ENCODE assay signal across 8 cellular contexts in the genomic region with DNA sequence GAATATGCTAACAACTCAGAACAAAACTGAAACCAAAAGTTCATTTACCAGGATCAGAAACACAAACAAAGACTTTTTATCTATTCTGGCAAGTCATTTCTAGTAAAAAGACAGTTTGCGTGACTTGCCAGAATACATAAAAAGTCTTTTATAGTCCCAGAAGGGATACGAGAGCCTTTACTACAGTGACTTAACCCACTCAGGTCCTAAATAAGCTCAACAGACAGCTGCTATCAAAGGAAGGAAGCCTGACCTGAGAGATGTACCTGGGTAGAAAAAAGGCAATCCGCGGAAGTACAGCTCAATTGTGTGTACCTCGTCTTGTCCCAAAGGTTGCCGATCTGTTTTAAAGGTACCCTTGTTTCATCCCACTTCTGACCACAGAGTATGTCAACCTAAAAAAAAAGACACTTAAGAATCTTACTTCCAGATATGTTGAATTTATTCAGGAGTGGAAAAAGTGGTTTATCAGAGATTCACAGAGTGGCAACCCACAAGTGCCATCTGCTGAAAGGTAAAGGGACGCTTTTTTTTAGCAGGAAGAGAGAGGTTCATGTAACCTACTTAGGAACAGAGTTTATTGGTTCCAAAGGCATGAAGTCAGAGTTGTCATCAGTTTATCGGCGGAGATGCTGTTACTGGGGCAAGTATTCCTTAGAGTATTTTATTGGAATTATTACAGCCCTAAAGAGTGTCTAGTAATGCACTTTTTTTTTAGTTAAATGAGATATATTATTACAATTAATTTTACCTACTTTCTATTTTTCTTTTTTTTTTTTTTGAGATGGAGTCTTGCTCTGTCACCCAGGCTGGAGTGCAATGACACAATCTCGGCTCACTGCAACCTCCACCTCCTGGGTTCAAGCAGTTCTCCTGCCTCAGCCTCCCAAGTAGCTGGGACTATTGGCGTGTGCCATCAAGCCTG.
DNase-seq lines count a peak whose midpoint lies in the region; ATAC-seq, FAIRE-seq and TF ChIP-seq lines count a peak whose summit lies in the region.

No MANE protein-coding gene starts in this region.

- SMC1A ChIA-PET in GM12878 (lab: Charles Lee; ENCODE audit: uncharacterized antibody, unreplicated experiment) = interaction anchor here (1.1 kb wide), 1 partner anchor 23 kb away, joined by 5 read pairs; no protein-coding TSS in a partner anchor

- H3K9me3 ChIP-seq in GM12878 (replicated peaks; ENCODE audit: control insufficient read depth, insufficient read depth, low read length) (no peaks in the 10 kb centered on the region), gastrocnemius medialis (no peaks in the 10 kb centered on the region)

- TF ChIP-seq CTCF in GM12878 (IDR thresholded peaks at IDR 0.05 in 2 of 3, conservative IDR thresholded peaks at IDR 0.05 in 1 of 3; ENCODE audit: control insufficient read depth in 2 of 3, extremely low read depth in 1 of 3, insufficient read depth in 1 of 3, low read depth in 3 of 3, low read length in 3 of 3) = no peak
- no peak for TF ChIP-seq CTCF in gastrocnemius medialis (IDR thresholded peaks at IDR 0.05 in 4 of 5, conservative IDR thresholded peaks at IDR 0.05 in 1 of 5)

- no peaks in the 10 kb centered on the region for H3K79me2 ChIP-seq in GM12878 (ENCODE audit: control insufficient read depth, insufficient read depth, low read length)

- no peaks in the 10 kb centered on the region for H4K20me1 ChIP-seq in GM12878 (ENCODE audit: control insufficient read depth, insufficient read depth)

- RAD21 ChIA-PET in GM12878 (lab: Charles Lee; ENCODE audit: unreplicated experiment) = interaction anchor here (1.0 to 1.2 kb wide), 2 partner anchors 9 to 11 kb away, joined by 3 to 7 read pairs; no protein-coding TSS in a partner anchor

- 51% methylated on average over 11 of the region's 11 CpGs for WGBS in GM12878 (ENCODE audit: insufficient coverage, insufficient replicate concordance, low lambda C conversion rate, missing lambda C conversion rate)

- H3K4me3 ChIP-seq in GM12878 (no peak overlapping the region; the same call in 1 of the 2 replicates), gastrocnemius medialis (peak overlapping the region in 3 of 4 donors; percentile 13 to 27 (median 24))

- peak; percentile 51 for DNase-seq in GM12878 (ENCODE audit: low read depth, low spot score)
- DNase-seq in gastrocnemius medialis = no peak
- no peak for DNase-seq in 8988T
- no peak for DNase-seq in NCI-H2029 (lab: John Stamatoyannopoulos, UW)
- no peak for DNase-seq in NCI-H774 (lab: John Stamatoyannopoulos, UW)

- H3K36me3 ChIP-seq in GM12878 (ENCODE audit: control insufficient read depth in 2 of 2, insufficient read depth in 2 of 2, low read length in 1 of 2) = no peaks in the 10 kb centered on the region
- no peaks in the 10 kb centered on the region for H3K36me3 ChIP-seq in gastrocnemius medialis

- POLR2A ChIA-PET in GM12878 (lab: Charles Lee) = no interaction called here

- peak; percentile 66 for ATAC-seq in GM19035 (IDR thresholded peaks at IDR 0.05; ENCODE audit: unreplicated experiment)
- peak; percentile 53 for ATAC-seq in HG02973 (IDR thresholded peaks at IDR 0.05; ENCODE audit: unreplicated experiment)
- ATAC-seq in GM12878 = peak; percentile 74
- no peak for ATAC-seq in gastrocnemius medialis
- no peak for ATAC-seq in HG02981 (IDR thresholded peaks at IDR 0.05; ENCODE audit: unreplicated experiment)

- BruUV-seq in GM12878 (replicated peaks; lab: Mats Ljungman, UMichigan) = TSS peak; percentile 91

- FAIRE-seq in GM12878 (lab: Jason Lieb, UNC) = no peak

- H2AFZ ChIP-seq in GM12878 (ENCODE audit: control insufficient read depth, low read depth, low read length) = peak overlapping the region; percentile 88

- H3K27me3 ChIP-seq in GM12878 (replicated peaks in 1 of 2; ENCODE audit: control insufficient read depth in 2 of 2, insufficient read depth in 2 of 2, low read length in 1 of 2) (no peaks in the 10 kb centered on the region), gastrocnemius medialis (no peaks in the 10 kb centered on the region)

- CTCF ChIA-PET in GM12878 (lab: Yijun Ruan, JAX) = interaction anchor here (0.9 to 1.3 kb wide), 2 partner anchors 10 to 27 kb away, joined by 3 to 5 read pairs; no protein-coding TSS in a partner anchor

- peak; percentile 81 to 86; a peak in 2 of 4 replicates for TF ChIP-seq EP300 in GM12878 (IDR thresholded peaks at IDR 0.05; ENCODE audit: borderline replicate concordance in 1 of 2, control insufficient read depth in 1 of 2, low read depth in 2 of 2, low read length in 2 of 2)

- intact Hi-C loops in GM12878 (cut with micrococcal nuclease; ENCODE audit: unreplicated experiment) (no loop called here), gastrocnemius medialis (cut with DNase I; ENCODE audit: low total_unique reads) (no loop called here)

- TF ChIP-seq RAD21 in GM12878 (IDR thresholded peaks at IDR 0.05; ENCODE audit: insufficient read depth, low read depth, low read length) = no peak

- peak overlapping the region; percentile 66 for H3K27ac ChIP-seq in GM12878 (ENCODE audit: control insufficient read depth, insufficient read depth)
- peak overlapping the region in 1 of 4 donors; percentile 25 for H3K27ac ChIP-seq in gastrocnemius medialis

- peak overlapping the region; percentile 50; the same call in 1 of the 2 replicates for H3K9ac ChIP-seq in GM12878 (ENCODE audit: control insufficient read depth, insufficient read depth, low read length)

- peak overlapping the region; percentile 85 for H3K4me2 ChIP-seq in GM12878 (ENCODE audit: control insufficient read depth, insufficient read depth)

- in situ Hi-C loops in GM12878 (cut with MboI) (no loop called here), gastrocnemius medialis (cut with MboI; ENCODE audit: low sequenced_read_pairs in 4 of 4) (no loop called here)

- H3K4me1 ChIP-seq in GM12878 (ENCODE audit: control insufficient read depth, insufficient read depth, low read length) (peaks cover 16% of the 10 kb centered on the region), gastrocnemius medialis (no peaks in the 10 kb centered on the region)

- TF ChIP-seq POLR2A in GM12878 (IDR thresholded peaks at IDR 0.05; ENCODE audit: low read depth, low read length) (no peak), gastrocnemius medialis (IDR thresholded peaks at IDR 0.05) (no peak)

TF ChIP-seq in GM12878, 131 proteins besides CTCF, POLR2A, EP300 and RAD21 (continues in another document):
- TF ChIP-seq SMC3 (IDR thresholded peaks at IDR 0.05; ENCODE audit: borderline replicate concordance, low read length) (no peak), SMAD5 (IDR thresholded peaks at IDR 0.05; ENCODE audit: low read depth) (no peak), KLF5 (IDR thresholded peaks at IDR 0.05; ENCODE audit: partially characterized antibody) (no peak), SPI1 (IDR thresholded peaks at IDR 0.05; ENCODE audit: borderline replicate concordance, insufficient read depth, low read depth, low read length) (no peak; the same call in 1 of the 2 replicates), KDM1A (IDR thresholded peaks at IDR 0.05; ENCODE audit: borderline replicate concordance) (no peak), EGR1 (IDR thresholded peaks at IDR 0.05; ENCODE audit: borderline replicate concordance in 1 of 2, low read depth in 2 of 2, low read length in 2 of 2) (no peak), CEBPB (IDR thresholded peaks at IDR 0.05; ENCODE audit: borderline replicate concordance in 1 of 2, low read depth in 2 of 2, low read length in 2 of 2) (no peak), YBX1 (IDR thresholded peaks at IDR 0.05) (no peak)
- TF ChIP-seq, protein P1, sequence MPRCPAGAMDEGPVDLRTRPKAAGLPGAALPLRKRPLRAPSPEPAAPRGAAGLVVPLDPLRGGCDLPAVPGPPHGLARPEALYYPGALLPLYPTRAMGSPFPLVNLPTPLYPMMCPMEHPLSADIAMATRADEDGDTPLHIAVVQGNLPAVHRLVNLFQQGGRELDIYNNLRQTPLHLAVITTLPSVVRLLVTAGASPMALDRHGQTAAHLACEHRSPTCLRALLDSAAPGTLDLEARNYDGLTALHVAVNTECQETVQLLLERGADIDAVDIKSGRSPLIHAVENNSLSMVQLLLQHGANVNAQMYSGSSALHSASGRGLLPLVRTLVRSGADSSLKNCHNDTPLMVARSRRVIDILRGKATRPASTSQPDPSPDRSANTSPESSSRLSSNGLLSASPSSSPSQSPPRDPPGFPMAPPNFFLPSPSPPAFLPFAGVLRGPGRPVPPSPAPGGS (IDR thresholded peaks at IDR 0.05; ENCODE audit: borderline replicate concordance, insufficient read depth, low read depth, low read length, poor library complexity, severe bottlenecking) = no peak
- TF ChIP-seq, protein P2, sequence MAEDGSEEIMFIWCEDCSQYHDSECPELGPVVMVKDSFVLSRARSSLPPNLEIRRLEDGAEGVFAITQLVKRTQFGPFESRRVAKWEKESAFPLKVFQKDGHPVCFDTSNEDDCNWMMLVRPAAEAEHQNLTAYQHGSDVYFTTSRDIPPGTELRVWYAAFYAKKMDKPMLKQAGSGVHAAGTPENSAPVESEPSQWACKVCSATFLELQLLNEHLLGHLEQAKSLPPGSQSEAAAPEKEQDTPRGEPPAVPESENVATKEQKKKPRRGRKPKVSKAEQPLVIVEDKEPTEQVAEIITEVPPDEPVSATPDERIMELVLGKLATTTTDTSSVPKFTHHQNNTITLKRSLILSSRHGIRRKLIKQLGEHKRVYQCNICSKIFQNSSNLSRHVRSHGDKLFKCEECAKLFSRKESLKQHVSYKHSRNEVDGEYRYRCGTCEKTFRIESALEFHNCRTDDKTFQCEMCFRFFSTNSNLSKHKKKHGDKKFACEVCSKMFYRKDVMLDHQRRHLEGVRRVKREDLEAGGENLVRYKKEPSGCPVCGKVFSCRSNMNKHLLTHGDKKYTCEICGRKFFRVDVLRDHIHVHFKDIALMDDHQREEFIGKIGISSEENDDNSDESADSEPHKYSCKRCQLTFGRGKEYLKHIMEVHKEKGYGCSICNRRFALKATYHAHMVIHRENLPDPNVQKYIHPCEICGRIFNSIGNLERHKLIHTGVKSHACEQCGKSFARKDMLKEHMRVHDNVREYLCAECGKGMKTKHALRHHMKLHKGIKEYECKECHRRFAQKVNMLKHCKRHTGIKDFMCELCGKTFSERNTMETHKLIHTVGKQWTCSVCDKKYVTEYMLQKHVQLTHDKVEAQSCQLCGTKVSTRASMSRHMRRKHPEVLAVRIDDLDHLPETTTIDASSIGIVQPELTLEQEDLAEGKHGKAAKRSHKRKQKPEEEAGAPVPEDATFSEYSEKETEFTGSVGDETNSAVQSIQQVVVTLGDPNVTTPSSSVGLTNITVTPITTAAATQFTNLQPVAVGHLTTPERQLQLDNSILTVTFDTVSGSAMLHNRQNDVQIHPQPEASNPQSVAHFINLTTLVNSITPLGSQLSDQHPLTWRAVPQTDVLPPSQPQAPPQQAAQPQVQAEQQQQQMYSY (CRISPR knock-in tag; IDR thresholded peaks at IDR 0.05) = no peak

Comparison
In these comparisons a context has a peak if more than half of its experiments do, and no peak if none do; other contexts are left out.
1. ATAC-seq: peak in GM19035 (single experiment), HG02973 (single experiment) and GM12878 (single experiment); none in gastrocnemius medialis (0 of 2) and HG02981 (single experiment).